ENCODE assay signal across 1 cellular context in genomic region chr22:36977401-36977861, GRCh38.
TF ChIP-seq lines count a peak whose summit lies in the region.

No MANE protein-coding gene starts in this region.

TF ChIP-seq in HepG2, 621 proteins besides CTCF, POLR2A, EP300 and RAD21 (continued from another document):
- peak; percentile 77 for TF ChIP-seq ZNF687 (CRISPR knock-in tag; IDR thresholded peaks at IDR 0.05)
- peak; percentile 20; the same call in 1 of the 2 replicates for TF ChIP-seq THAP11 (CRISPR knock-in tag; IDR thresholded peaks at IDR 0.05)
- TF ChIP-seq HNRNPLL (IDR thresholded peaks at IDR 0.05; ENCODE audit: low read depth, low read length, poor library complexity, severe bottlenecking), result peak; percentile 46
- TF ChIP-seq NR2C2 (CRISPR knock-in tag; IDR thresholded peaks at IDR 0.05; ENCODE audit: borderline replicate concordance), result no peak
- no peak for TF ChIP-seq ZNF800 (CRISPR knock-in tag; IDR thresholded peaks at IDR 0.05)
- no peak for TF ChIP-seq GMEB1 (CRISPR knock-in tag; IDR thresholded peaks at IDR 0.05; ENCODE audit: borderline replicate concordance)
